Comparison of ENCODE assay signal across 8 cellular contexts in genomic region chr1:181021155-181021554, GRCh38. TPM values are rescaled to one million over a fixed set of nuclear protein-coding genes. Genes with fewer than 3 reads are reported as not detected.
DNase-seq lines count a peak whose midpoint lies in the region; ATAC-seq lines count a peak whose summit lies in the region.

No MANE protein-coding gene starts in this region.

- no peak for DNase-seq in activated CD8-positive, alpha-beta memory T cell treated with anti-CD3 and anti-CD28 coated beads, Interleukin-2, amount 10 ng/mL, durations not matched to agents 7 days and 5 days
- DNase-seq in activated CD8-positive, alpha-beta memory T cell treated with anti-CD3 and anti-CD28 coated beads, Interleukin-2, amount 50 U/mL, for 4 hours, result no peak
- no peak for DNase-seq in immature natural killer cell
- no peak for DNase-seq in NCI-H526 treated with DMSO at 0.1 percent for 48 hours (lab: John Stamatoyannopoulos, UW)
- DNase-seq in AML-193 (lab: John Stamatoyannopoulos, UW), result no peak

- H3K4me1 ChIP-seq in thymus (ENCODE audit: control insufficient read depth, insufficient read depth, low read length), result peaks cover 4% of the 10 kb centered on the region

- H3K27me3 Mint-ChIP-seq in activated CD8-positive, alpha-beta memory T cell treated with anti-CD3 and anti-CD28 coated beads, Interleukin-2, amount 10 ng/mL, durations not matched to agents 7 days and 5 days, result peaks cover 3% of the 10 kb centered on the region
- H3K27me3 Mint-ChIP-seq in activated T-helper 17 cell treated with anti-CD3 and anti-CD28 coated beads, Interleukin-2, amount 50 U/mL, for 72 hours, result no peaks in the 10 kb centered on the region
- H3K27me3 Mint-ChIP-seq in immature natural killer cell (ENCODE audit: low read depth in 3 of 3), result peaks cover 25 to 31% (median 29%) of the 10 kb centered on the region in 3 donors

- peak overlapping the region; percentile 94 for H3K4me3 Mint-ChIP-seq in activated CD8-positive, alpha-beta memory T cell treated with anti-CD3 and anti-CD28 coated beads, Interleukin-2, amount 10 ng/mL, durations not matched to agents 7 days and 5 days
- H3K4me3 Mint-ChIP-seq in activated T-helper 17 cell treated with anti-CD3 and anti-CD28 coated beads, Interleukin-2, amount 50 U/mL, for 72 hours, result peak overlapping the region; percentile 95
- H3K4me3 Mint-ChIP-seq in immature natural killer cell, result peak overlapping the region; percentile 92 to 98 (median 95)

- no peaks in the 10 kb centered on the region for H3K27me3 ChIP-seq in thymus (ENCODE audit: control insufficient read depth, insufficient read depth)

- H3K27ac ChIP-seq in thymus (ENCODE audit: low read depth), result no peak overlapping the region

- no peak for ATAC-seq in activated CD8-positive, alpha-beta memory T cell treated with anti-CD3 and anti-CD28 coated beads, Interleukin-2, amount 10 ng/mL, durations not matched to agents 7 days and 5 days
- ATAC-seq in activated T-helper 17 cell treated with anti-CD3 and anti-CD28 coated beads, Interleukin-2, amount 50 U/mL, for 72 hours (replicated peaks), result no peak
- no peak for ATAC-seq in HG03469 (IDR thresholded peaks at IDR 0.05; ENCODE audit: unreplicated experiment)

- WGBS in thymus, result 66% methylated on average over 3 of the region's 3 CpGs

- H3K36me3 ChIP-seq in thymus (ENCODE audit: control insufficient read depth, insufficient read depth), result no peaks in the 10 kb centered on the region

- no peaks in the 10 kb centered on the region for H3K9me3 Mint-ChIP-seq in activated CD8-positive, alpha-beta memory T cell treated with anti-CD3 and anti-CD28 coated beads, Interleukin-2, amount 10 ng/mL, durations not matched to agents 7 days and 5 days (ENCODE audit: low read depth)
- H3K9me3 Mint-ChIP-seq in activated T-helper 17 cell treated with anti-CD3 and anti-CD28 coated beads, Interleukin-2, amount 50 U/mL, for 72 hours, result no peaks in the 10 kb centered on the region
- peaks cover 0 to 3% (median under 1%) of the 10 kb centered on the region in 6 donors for H3K9me3 Mint-ChIP-seq in immature natural killer cell

- no peaks in the 10 kb centered on the region for H3K9me3 ChIP-seq in thymus (ENCODE audit: control insufficient read depth)

- peaks cover 39% of the 10 kb centered on the region for H3K4me1 Mint-ChIP-seq in activated CD8-positive, alpha-beta memory T cell treated with anti-CD3 and anti-CD28 coated beads, Interleukin-2, amount 10 ng/mL, durations not matched to agents 7 days and 5 days
- peaks cover 22% of the 10 kb centered on the region for H3K4me1 Mint-ChIP-seq in activated T-helper 17 cell treated with anti-CD3 and anti-CD28 coated beads, Interleukin-2, amount 50 U/mL, for 72 hours
- peaks cover 42 to 51% of the 10 kb centered on the region in 2 donors for H3K4me1 Mint-ChIP-seq in immature natural killer cell

- peak overlapping the region; percentile 90 for H3K27ac Mint-ChIP-seq in activated CD8-positive, alpha-beta memory T cell treated with anti-CD3 and anti-CD28 coated beads, Interleukin-2, amount 10 ng/mL, durations not matched to agents 7 days and 5 days
- peak overlapping the region; percentile 97 for H3K27ac Mint-ChIP-seq in activated T-helper 17 cell treated with anti-CD3 and anti-CD28 coated beads, Interleukin-2, amount 50 U/mL, for 72 hours
- peak overlapping the region; percentile 94 to 99 (median 96) for H3K27ac Mint-ChIP-seq in immature natural killer cell

- H3K36me3 Mint-ChIP-seq in activated CD8-positive, alpha-beta memory T cell treated with anti-CD3 and anti-CD28 coated beads, Interleukin-2, amount 10 ng/mL, durations not matched to agents 7 days and 5 days, result peaks cover 12% of the 10 kb centered on the region
- peaks cover 57% of the 10 kb centered on the region for H3K36me3 Mint-ChIP-seq in activated T-helper 17 cell treated with anti-CD3 and anti-CD28 coated beads, Interleukin-2, amount 50 U/mL, for 72 hours (ENCODE audit: low read depth)
- peaks cover 0 to 4% (median 0%) of the 10 kb centered on the region in 3 donors for H3K36me3 Mint-ChIP-seq in immature natural killer cell

- H3K4me3 ChIP-seq in thymus (ENCODE audit: low read length), result peak overlapping the region; percentile 96

- CTCF ChIA-PET in activated CD8-positive, alpha-beta memory T cell treated with anti-CD3 and anti-CD28 coated beads, Interleukin-2, amount 10 ng/mL, durations not matched to agents 7 days and 5 days (lab: Charles Lee), result interaction anchor here (0.8 to 3.6 kb wide), 10 partner anchors 8 to 505 kb away, joined by 3 to 12 read pairs (median 4); partner anchors contain the start of gene MR1

RNA-seq across cellular contexts. Expression of gene STX6, which starts 1.5 kb away (rescaled TPM):
- total RNA-seq in activated CD8-positive, alpha-beta memory T cell treated with anti-CD3 and anti-CD28 coated beads, Interleukin-2, amount 10 ng/mL, durations not matched to agents 7 days and 5 days, result 10 to 100 TPM; 16.9 to 24.1 TPM
- 10 to 100 TPM; 17.5 to 26.4 TPM for total RNA-seq in activated T-helper 17 cell treated with anti-CD3 and anti-CD28 coated beads, Interleukin-2, amount 50 U/mL, for 72 hours
- polyA plus RNA-seq in immature natural killer cell, result 10 to 100 TPM in 1 of 3 donors, 1 to 10 TPM in 2; 6.0 to 14.4 (median 7.9) TPM
- polyA plus RNA-seq in thymus, result 19.3 TPM

RNA-seq across cellular contexts. Expression of gene MR1, which starts 12.6 kb away (rescaled TPM):
- total RNA-seq in activated CD8-positive, alpha-beta memory T cell treated with anti-CD3 and anti-CD28 coated beads, Interleukin-2, amount 10 ng/mL, durations not matched to agents 7 days and 5 days, result 10 to 100 TPM; 38.7 to 41.2 TPM
- total RNA-seq in activated T-helper 17 cell treated with anti-CD3 and anti-CD28 coated beads, Interleukin-2, amount 50 U/mL, for 72 hours, result 10 to 100 TPM; 21.9 to 26.1 TPM
- polyA plus RNA-seq in immature natural killer cell (10 to 100 TPM; 45.0 to 62.7 (median 54.1) TPM), thymus (12.0 TPM)
